In the genomic region with DNA sequence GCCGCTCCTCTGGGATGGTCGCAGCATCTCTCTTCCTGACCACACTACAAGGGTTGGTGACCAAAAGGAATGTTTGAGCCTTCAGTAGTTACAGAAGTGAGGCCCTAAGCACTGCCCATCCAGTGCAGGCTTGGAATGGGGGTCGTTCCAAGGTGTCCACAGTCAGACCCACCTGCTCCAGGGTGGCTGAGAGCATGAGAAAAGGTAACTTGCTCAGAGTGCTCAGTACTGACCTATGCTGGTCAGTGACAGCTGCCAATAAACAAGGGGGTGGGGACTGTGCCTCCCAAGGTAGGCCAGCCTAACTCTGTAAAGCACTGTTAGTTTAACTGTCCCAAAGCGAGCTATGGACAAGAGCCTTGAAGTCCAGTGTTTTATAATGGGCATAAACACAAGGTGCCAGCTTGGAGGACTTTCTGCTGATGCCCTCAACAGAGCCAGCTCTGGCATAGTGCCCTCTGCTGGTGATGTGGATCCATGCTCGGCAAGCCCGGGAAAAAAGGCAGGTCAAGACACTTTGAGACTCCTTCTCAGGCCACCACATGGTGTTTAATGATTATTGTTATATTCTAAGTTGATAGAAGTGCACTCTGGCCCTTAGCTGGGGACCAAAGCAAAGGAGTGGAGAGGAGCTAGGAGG, we compare ENCODE assay signal across 9 cellular contexts.
DNase-seq lines count a peak whose midpoint lies in the region; ATAC-seq, FAIRE-seq and TF ChIP-seq lines count a peak whose summit lies in the region.
"Had no signal": no experiment of that assay in that cellular context is flagged by ENCODE, and none has a peak within 500 bp of the region (broad histone marks: within the 10 kb centered on the region; RNA-seq: fewer than 3 reads in every experiment).

No MANE protein-coding gene starts in this region.

- no peaks in the 10 kb centered on the region for H3K36me3 ChIP-seq in RWPE2 (ENCODE audit: low read depth)

- H3K27me3 ChIP-seq in RWPE2 (ENCODE audit: insufficient read depth, poor library complexity, severe bottlenecking): no peaks in the 10 kb centered on the region

- peaks cover 6% of the 10 kb centered on the region for H3K27me3 Mint-ChIP-seq in activated naive CD4-positive, alpha-beta T cell treated with anti-CD3 and anti-CD28 coated beads for 36 hours (ENCODE audit: low read depth)
- no peaks in the 10 kb centered on the region for H3K27me3 Mint-ChIP-seq in glutamatergic neuron (ENCODE audit: unreplicated experiment)

- H3K9me3 ChIP-seq in RWPE2 (ENCODE audit: severe bottlenecking): no peaks in the 10 kb centered on the region

- peak; percentile 94 for DNase-seq in COLO829 (ENCODE audit: low spot score)
- DNase-seq in HTR-8/SVneo (ENCODE audit: insufficient read length, low spot score): peak; percentile 65
- no peak for DNase-seq in RWPE2 (ENCODE audit: low spot score)
- DNase-seq in activated naive CD4-positive, alpha-beta T cell treated with anti-CD3 and anti-CD28 coated beads for 36 hours: peak; percentile 74
- peak; percentile 75 for DNase-seq in glutamatergic neuron
- DNase-seq in pulmonary artery endothelial cell (ENCODE audit: low read depth, low spot score): peak; percentile 10

- H3K27ac Mint-ChIP-seq in activated naive CD4-positive, alpha-beta T cell treated with anti-CD3 and anti-CD28 coated beads for 36 hours: no peak overlapping the region
- no peak overlapping the region for H3K27ac Mint-ChIP-seq in glutamatergic neuron (ENCODE audit: unreplicated experiment)
- H3K27ac Mint-ChIP-seq: T-helper 1 cell treated with Interleukin-12 subunit alpha and Interleukin-12 subunit beta and Interleukin-4 antibody, amounts not matched to agents 30 μg/mL and 1 μg/mL, for 36 hours had no signal

- no peaks in the 10 kb centered on the region for H3K4me1 ChIP-seq in RWPE2 (ENCODE audit: insufficient read depth, poor library complexity, severe bottlenecking)

- H3K4me3 ChIP-seq in RWPE2 (ENCODE audit: severe bottlenecking): no peak overlapping the region

- intact Hi-C loops in activated naive CD4-positive, alpha-beta T cell treated with anti-CD3 and anti-CD28 coated beads for 36 hours (cut with micrococcal nuclease): loop anchor here (1.0 kb wide), 3 partner anchors 150 to 338 kb away; no protein-coding TSS in a partner anchor

- H3K27ac ChIP-seq in RWPE2 (ENCODE audit: poor library complexity, severe bottlenecking): no peak overlapping the region

- H3K4me3 Mint-ChIP-seq in activated naive CD4-positive, alpha-beta T cell treated with anti-CD3 and anti-CD28 coated beads for 36 hours: no peak overlapping the region
- H3K4me3 Mint-ChIP-seq in glutamatergic neuron (ENCODE audit: unreplicated experiment): no peak overlapping the region
- H3K4me3 Mint-ChIP-seq: T-helper 1 cell treated with Interleukin-12 subunit alpha and Interleukin-12 subunit beta and Interleukin-4 antibody, amounts not matched to agents 30 μg/mL and 1 μg/mL, for 36 hours had no signal

- H3K9me3 Mint-ChIP-seq in activated naive CD4-positive, alpha-beta T cell treated with anti-CD3 and anti-CD28 coated beads for 36 hours: no peaks in the 10 kb centered on the region
- H3K9me3 Mint-ChIP-seq in glutamatergic neuron (ENCODE audit: unreplicated experiment): no peaks in the 10 kb centered on the region
- H3K9me3 Mint-ChIP-seq: T-helper 1 cell treated with Interleukin-12 subunit alpha and Interleukin-12 subunit beta and Interleukin-4 antibody, amounts not matched to agents 30 μg/mL and 1 μg/mL, for 36 hours had no signal

- H3K4me1 Mint-ChIP-seq in activated naive CD4-positive, alpha-beta T cell treated with anti-CD3 and anti-CD28 coated beads for 36 hours (ENCODE audit: low read depth): no peaks in the 10 kb centered on the region
- H3K4me1 Mint-ChIP-seq in glutamatergic neuron (ENCODE audit: low read depth, unreplicated experiment): no peaks in the 10 kb centered on the region

- TF ChIP-seq CTCF in RWPE2 (IDR thresholded peaks at IDR 0.05; ENCODE audit: poor library complexity, severe bottlenecking) (peak; percentile 35), glutamatergic neuron (IDR thresholded peaks at IDR 0.05; ENCODE audit: partially characterized antibody, unreplicated experiment) (peak; percentile 82)

- ATAC-seq in GM19397 (IDR thresholded peaks at IDR 0.05; ENCODE audit: unreplicated experiment) (peak; percentile 63), RWPE2 (ENCODE audit: low read depth) (no peak; the same call in 2 of the 3 replicates), HG02852 (IDR thresholded peaks at IDR 0.05; ENCODE audit: unreplicated experiment) (no peak)

- FAIRE-seq in HTR-8/SVneo (lab: Jason Lieb, UNC): no peak

- CTCF ChIA-PET in activated naive CD4-positive, alpha-beta T cell treated with anti-CD3 and anti-CD28 coated beads for 36 hours (lab: Charles Lee): interaction anchor here (0.6 to 4.5 kb wide), 35 partner anchors 10 to 429 kb away, joined by 3 to 63 read pairs (median 4); no protein-coding TSS in a partner anchor

- no peaks in the 10 kb centered on the region for H3K36me3 Mint-ChIP-seq in activated naive CD4-positive, alpha-beta T cell treated with anti-CD3 and anti-CD28 coated beads for 36 hours (ENCODE audit: low read depth)
- no peaks in the 10 kb centered on the region for H3K36me3 Mint-ChIP-seq in glutamatergic neuron (ENCODE audit: unreplicated experiment)
